Comparison of ENCODE assay signal across 8 cellular contexts in the genomic region with DNA sequence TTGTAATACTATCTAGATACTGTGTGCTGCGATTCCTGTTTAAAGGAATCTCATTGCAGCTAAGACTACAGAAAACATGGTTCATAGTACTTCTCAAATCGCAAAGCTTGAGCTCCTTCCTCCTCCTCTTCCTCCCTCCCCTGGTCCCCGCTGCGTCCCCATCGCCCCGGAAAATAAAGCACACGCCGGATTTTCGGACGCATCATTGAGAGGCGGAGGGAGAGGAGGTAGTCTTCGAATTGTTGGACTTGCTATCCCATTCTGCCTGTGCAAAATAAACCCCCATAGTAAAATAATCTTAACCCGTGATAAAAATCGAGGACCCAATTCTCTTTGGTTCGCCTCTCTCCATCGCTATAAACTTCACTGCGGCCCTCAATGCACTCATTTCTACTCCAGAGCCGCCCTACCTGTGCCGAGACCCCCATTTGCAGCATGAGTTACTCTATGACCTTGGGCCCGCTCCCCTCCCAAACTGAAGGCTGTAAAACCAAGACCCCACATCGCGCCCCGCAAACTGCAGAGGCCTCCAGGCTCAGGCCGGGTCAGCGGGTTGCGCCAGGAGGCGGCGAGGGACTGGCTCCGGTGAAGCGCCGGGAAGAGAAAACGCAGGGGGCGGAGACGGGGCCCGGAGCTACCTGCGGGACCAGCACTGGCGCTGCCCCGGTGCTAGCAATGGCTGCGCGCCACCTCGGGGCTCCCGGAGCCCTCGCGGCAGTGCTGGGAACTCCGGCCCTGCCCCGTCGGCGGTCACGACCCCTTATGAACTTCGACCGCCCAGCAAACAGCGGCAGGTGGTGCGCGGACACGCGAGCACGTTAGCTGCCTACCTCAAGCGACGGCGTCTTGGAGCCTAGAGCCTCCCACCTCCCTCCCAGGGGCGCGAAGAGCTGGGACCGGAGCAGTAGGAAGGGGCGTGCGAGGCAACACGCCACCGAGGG. TPM values are rescaled to one million over a fixed set of nuclear protein-coding genes. Genes with fewer than 3 reads are reported as not detected.
DNase-seq lines count a peak whose midpoint lies in the region; ATAC-seq and TF ChIP-seq lines count a peak whose summit lies in the region.

No MANE protein-coding gene starts in this region.

- peak overlapping the region; percentile 99 for H3K4me3 ChIP-seq in AG04450 (ENCODE audit: low read depth, low read length)
- H3K4me3 ChIP-seq in NB4 (ENCODE audit: low read depth, low read length): peak overlapping the region; percentile 75

- peak overlapping the region; percentile 97 for H3K27ac ChIP-seq in AG04450 (ENCODE audit: low read depth, low read length)

- no peaks in the 10 kb centered on the region for H3K9me3 Mint-ChIP-seq in HFFc6
- H3K9me3 Mint-ChIP-seq in activated T-cell treated with anti-CD3 and anti-CD28 coated beads, Interleukin-2, amount 50 U/mL, for 72 hours: no peaks in the 10 kb centered on the region
- H3K9me3 Mint-ChIP-seq in natural killer cell treated with Interleukin-12 subunit alpha and Interleukin-12 subunit beta and Interleukin-15 and Interleukin-18, amount 100 ng/mL, for 72 hours: no peaks in the 10 kb centered on the region

- POLR2A ChIA-PET in AG04450 (lab: Yijun Ruan, JAX): interaction anchor here (0.6 to 1.9 kb wide), 6 partner anchors 10 to 547 kb away, joined by 3 to 15 read pairs (median 6); a partner anchor contains a TSS
- POLR2A ChIA-PET in GM10248 (lab: Yijun Ruan, JAX): interaction anchor here (0.8 to 1.9 kb wide), 7 partner anchors 9 to 488 kb away, joined by 3 to 7 read pairs (median 3); a partner anchor contains a TSS

- peaks cover 18% of the 10 kb centered on the region for H3K4me1 Mint-ChIP-seq in HFFc6 (ENCODE audit: low read depth)
- H3K4me1 Mint-ChIP-seq in activated T-cell treated with anti-CD3 and anti-CD28 coated beads, Interleukin-2, amount 50 U/mL, for 72 hours (ENCODE audit: low read depth): peaks cover 16% of the 10 kb centered on the region
- peaks cover 17 to 18% of the 10 kb centered on the region in 2 donors for H3K4me1 Mint-ChIP-seq in natural killer cell treated with Interleukin-12 subunit alpha and Interleukin-12 subunit beta and Interleukin-15 and Interleukin-18, amount 100 ng/mL, for 72 hours (ENCODE audit: low read depth in 2 of 2)

- no peak for TF ChIP-seq POLR2A in NB4 (IDR thresholded peaks at IDR 0.05; ENCODE audit: extremely low read depth, insufficient read length)

- H3K4me3 Mint-ChIP-seq in HFFc6: peak overlapping the region; percentile 95
- peak overlapping the region; percentile 93 to 97 for H3K4me3 Mint-ChIP-seq in activated T-cell treated with anti-CD3 and anti-CD28 coated beads, Interleukin-2, amount 50 U/mL, for 72 hours
- peak overlapping the region; percentile 90 for H3K4me3 Mint-ChIP-seq in natural killer cell treated with Interleukin-12 subunit alpha and Interleukin-12 subunit beta and Interleukin-15 and Interleukin-18, amount 100 ng/mL, for 72 hours

- no peaks in the 10 kb centered on the region for H3K36me3 Mint-ChIP-seq in HFFc6 (ENCODE audit: low read depth)
- no peaks in the 10 kb centered on the region for H3K36me3 Mint-ChIP-seq in activated T-cell treated with anti-CD3 and anti-CD28 coated beads, Interleukin-2, amount 50 U/mL, for 72 hours (ENCODE audit: insufficient read depth in 2 of 2)
- no peaks in the 10 kb centered on the region for H3K36me3 Mint-ChIP-seq in natural killer cell treated with Interleukin-12 subunit alpha and Interleukin-12 subunit beta and Interleukin-15 and Interleukin-18, amount 100 ng/mL, for 72 hours

- ATAC-seq in activated T-cell treated with anti-CD3 and anti-CD28 coated beads, Interleukin-2, amount 50 U/mL, for 72 hours (replicated peaks in 1 of 2): peak; percentile 56 to 57
- peak; percentile 59 to 74 for ATAC-seq in natural killer cell treated with Interleukin-12 subunit alpha and Interleukin-12 subunit beta and Interleukin-15 and Interleukin-18, amount 100 ng/mL, for 72 hours

- H3K9me3 ChIP-seq in AG04450 (ENCODE audit: control insufficient read depth, insufficient read depth, low read length): peaks cover 6% of the 10 kb centered on the region; the same call in 1 of the 2 replicates

- DNase-seq in AG04450 (ENCODE audit: low read depth, low spot score) (no peak), GM10248 (ENCODE audit: extremely low spot score) (peak; percentile 66), HFFc6 (no peak), NB4 (ENCODE audit: low read depth) (peak; percentile 59), fibroblast of peridontal ligament (ENCODE audit: extremely low read depth) (peak; percentile 17), T-helper 9 cell (no peak)
- DNase-seq in activated T-cell treated with anti-CD3 and anti-CD28 coated beads, Interleukin-2, amount 50 U/mL, for 72 hours: peak; percentile 63 to 64
- peak; percentile 70 for DNase-seq in natural killer cell treated with Interleukin-12 subunit alpha and Interleukin-12 subunit beta and Interleukin-15 and Interleukin-18, amount 100 ng/mL, for 72 hours (ENCODE audit: low spot score)

- no peaks in the 10 kb centered on the region for H3K27me3 Mint-ChIP-seq in HFFc6 (ENCODE audit: insufficient read depth)
- H3K27me3 Mint-ChIP-seq in activated T-cell treated with anti-CD3 and anti-CD28 coated beads, Interleukin-2, amount 50 U/mL, for 72 hours (ENCODE audit: low read depth): no peaks in the 10 kb centered on the region
- H3K27me3 Mint-ChIP-seq in natural killer cell treated with Interleukin-12 subunit alpha and Interleukin-12 subunit beta and Interleukin-15 and Interleukin-18, amount 100 ng/mL, for 72 hours: no peaks in the 10 kb centered on the region

- CTCF ChIA-PET in AG04450 (lab: Charles Lee): interaction anchor here (0.7 to 8.3 kb wide), 59 partner anchors 10 to 505 kb away, joined by 3 to 138 read pairs (median 5); a partner anchor contains a TSS
- CTCF ChIA-PET in GM10248 (lab: Yijun Ruan, JAX): interaction anchor here (0.7 to 6.7 kb wide), 44 partner anchors 9 to 250 kb away, joined by 3 to 124 read pairs (median 4); a partner anchor contains a TSS

- no peaks in the 10 kb centered on the region for H3K27me3 ChIP-seq in AG04450 (ENCODE audit: control insufficient read depth, insufficient read depth, low read length)

- peak overlapping the region; percentile 99 for H3K27ac Mint-ChIP-seq in HFFc6
- peak overlapping the region; percentile 97 for H3K27ac Mint-ChIP-seq in activated T-cell treated with anti-CD3 and anti-CD28 coated beads, Interleukin-2, amount 50 U/mL, for 72 hours
- H3K27ac Mint-ChIP-seq in natural killer cell treated with Interleukin-12 subunit alpha and Interleukin-12 subunit beta and Interleukin-15 and Interleukin-18, amount 100 ng/mL, for 72 hours: peak overlapping the region; percentile 93 to 98

- no peak; the same call in 1 of the 2 replicates for TF ChIP-seq CTCF in AG04450 (IDR thresholded peaks at IDR 0.05; ENCODE audit: low read depth, low read length)
- no peak for TF ChIP-seq CTCF in GM10248 (IDR thresholded peaks at IDR 0.05; ENCODE audit: control extremely low read depth, extremely low read depth, low read depth, missing control alignments)
- no peak for TF ChIP-seq CTCF in HFFc6 (IDR thresholded peaks at IDR 0.05)
- no peak for TF ChIP-seq CTCF in NB4 (IDR thresholded peaks at IDR 0.05; ENCODE audit: low read depth, low read length)

RNA-seq across cellular contexts. Expression of a gene that starts 0.6 kb away (rescaled TPM):
- 5.6 and 8.9 TPM in 2 replicates for polyA plus RNA-seq in AG04450 (2011; rRNA removed)
- 2.6 and 7.6 TPM in 2 replicates for polyA minus RNA-seq in AG04450 (2011; rRNA and poly(A)+ RNA removed)
- total RNA-seq in HFFc6 (2021; fragmentation: NEBNext Ultra II Directional; extraction: Animal tissue kit (Norgen Biotek cat#: 25700)): 1 to 10 TPM; 5.8 to 7.7 (median 6.7) TPM
- 10 to 100 TPM; 23.0 to 23.6 TPM for total RNA-seq in activated T-cell treated with anti-CD3 and anti-CD28 coated beads, Interleukin-2, amount 50 U/mL, for 72 hours
- 10 to 100 TPM; 20.7 to 29.6 TPM for total RNA-seq in natural killer cell treated with Interleukin-12 subunit alpha and Interleukin-12 subunit beta and Interleukin-15 and Interleukin-18, amount 100 ng/mL, for 72 hours

RNA-seq across cellular contexts. Expression of a gene that starts 12.3 kb away (rescaled TPM):
- 38.8 and 43.5 TPM in 2 replicates for polyA plus RNA-seq in AG04450 (2011; rRNA removed)
- 30.6 and 34.9 TPM in 2 replicates for polyA minus RNA-seq in AG04450 (2011; rRNA and poly(A)+ RNA removed)
- total RNA-seq in HFFc6 (2021; fragmentation: NEBNext Ultra II Directional; extraction: Animal tissue kit (Norgen Biotek cat#: 25700)): 10 to 100 TPM; 59.6 to 85.4 (median 73.9) TPM
- total RNA-seq in activated T-cell treated with anti-CD3 and anti-CD28 coated beads, Interleukin-2, amount 50 U/mL, for 72 hours: 10 to 100 TPM; 82.5 to 82.9 TPM
- total RNA-seq in natural killer cell treated with Interleukin-12 subunit alpha and Interleukin-12 subunit beta and Interleukin-15 and Interleukin-18, amount 100 ng/mL, for 72 hours: 100 to 1,000 TPM in 1 of 2 donors, 10 to 100 TPM in 1; 91.2 to 158 TPM

Comparison
In these comparisons a context has a peak if more than half of its experiments do, and no peak if none do; other contexts are left out.
1. DNase-seq: peak in GM10248 (single experiment), NB4 (single experiment), activated T-cell treated with anti-CD3 and anti-CD28 coated beads, Interleukin-2, amount 50 U/mL, for 72 hours (2 of 2), fibroblast of peridontal ligament (single experiment) and natural killer cell treated with Interleukin-12 subunit alpha and Interleukin-12 subunit beta and Interleukin-15 and Interleukin-18, amount 100 ng/mL, for 72 hours (single experiment); none in AG04450 (single experiment), HFFc6 (single experiment) and T-helper 9 cell (single experiment).
2. Peak in every context shown above with its lines, with median percentiles within 50 percentile points of each other: H3K27ac Mint-ChIP-seq and H3K4me3 Mint-ChIP-seq.